ENCODE assay signal across 35 cellular contexts in the genomic region with DNA sequence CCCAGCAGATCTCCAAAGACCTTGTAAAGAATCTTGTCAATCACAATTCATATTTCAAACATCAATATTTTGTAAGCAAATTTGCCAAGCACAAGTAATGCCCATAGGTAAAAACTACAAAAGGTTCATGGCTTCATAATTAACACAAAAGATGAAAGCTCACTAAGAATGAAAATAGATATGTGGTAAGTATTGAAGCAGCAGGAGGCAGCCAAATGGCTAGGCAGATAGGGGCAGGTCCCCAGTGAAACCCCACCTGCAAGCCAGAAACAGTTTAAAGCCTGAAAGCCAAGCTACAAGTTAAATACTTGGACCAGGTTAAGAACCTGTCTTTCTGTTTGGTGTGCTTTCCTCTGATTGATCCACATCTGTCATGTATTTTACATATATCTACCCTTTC.
"Had no signal": no experiment of that assay in that cellular context is flagged by ENCODE, and none has a peak within 500 bp of the region (broad histone marks: within the 10 kb centered on the region; RNA-seq: fewer than 3 reads in every experiment).

No MANE protein-coding gene starts in this region.

- DNase-seq: Kasumi-1, MG63, MM.1S, MV-4-11, NCI-H1048, NCI-H1092, NCI-H1092 treated with DMSO at 0.1 percent for 48 hours, NCI-H1105, NCI-H1105 treated with DMSO at 0.1 percent for 48 hours, NCI-H1417, NCI-H1417 treated with DMSO at 0.1 percent for 48 hours, NCI-H1436, NCI-H1436 treated with DMSO at 0.1 percent for 48 hours, NCI-H146, NCI-H1694, NCI-H1694 treated with DMSO at 0.1 percent for 48 hours, NCI-H187, NCI-H187 treated with DMSO at 0.1 percent for 48 hours, NCI-H1930, NCI-H2029, NCI-H2029 treated with DMSO at 0.1 percent for 48 hours, NCI-H2081, NCI-H2081 treated with DMSO at 0.1 percent for 48 hours, NCI-H2107, NCI-H2171, NCI-H2171 treated with DMSO at 0.1 percent for 48 hours, NCI-H2227 treated with DMSO at 0.1 percent for 48 hours, NCI-H226, NCI-H345, NCI-H446, NCI-H446 treated with DMSO at 0.1 percent for 48 hours, NCI-H510A, NCI-H510A treated with DMSO at 0.1 percent for 48 hours, NCI-H524, NCI-H524 treated with DMSO at 0.1 percent for 48 hours had no signal

- H3K4me3 ChIP-seq: MG63 had no signal

- H3K36me3 ChIP-seq: MG63 had no signal

- H3K27me3 ChIP-seq: MG63 had no signal

- H3K9me3 ChIP-seq: MG63 had no signal
